16 cellular contexts compared by ENCODE assay signal in genomic region chr1:19220991-19221390, GRCh38. TPM values are rescaled to one million over a fixed set of nuclear protein-coding genes. Genes with fewer than 3 reads are reported as not detected.
DNase-seq lines count a peak whose midpoint lies in the region; ATAC-seq and TF ChIP-seq lines count a peak whose summit lies in the region.
"Had no signal": no experiment of that assay in that cellular context is flagged by ENCODE, and none has a peak within 500 bp of the region (broad histone marks: within the 10 kb centered on the region; RNA-seq: fewer than 3 reads in every experiment).

No MANE protein-coding gene starts in this region.

- H3K4me3 ChIP-seq in mucosa of descending colon: no peak overlapping the region
- H3K4me3 ChIP-seq: uterus had no signal

- H3K4me1 ChIP-seq in mucosa of descending colon (ENCODE audit: low read depth): no peaks in the 10 kb centered on the region
- H3K4me1 ChIP-seq: uterus had no signal

- intact Hi-C loops in mucosa of descending colon (cut with DNase I, micrococcal nuclease): loop anchor here in 1 of 2 donors (2.0 kb wide), 1 partner anchor 18 kb away; no protein-coding TSS in a partner anchor

- no peak for TF ChIP-seq CTCF in mucosa of descending colon (IDR thresholded peaks at IDR 0.05)

- DNase-seq in NCI-H146 (lab: John Stamatoyannopoulos, UW) (peak; percentile 25), NCI-H146 treated with DMSO at 0.1 percent for 48 hours (lab: John Stamatoyannopoulos, UW; ENCODE audit: unreplicated experiment) (no peak), HCEC 1CT (peak; percentile 39), amniotic epithelial cell (ENCODE audit: low read depth) (peak; percentile 41), mucosa of descending colon (no peak), NOMO-1 treated with DMSO at 0.1 percent for 48 hours (lab: John Stamatoyannopoulos, UW; ENCODE audit: unreplicated experiment) (no peak)
- DNase-seq: activated CD4-positive, alpha-beta T cell treated with anti-CD3 and anti-CD28 coated beads, Interleukin-2, amount 50 U/mL, for 48 hours; aorta; CD4-positive, CD25-positive, alpha-beta regulatory T cell; natural killer cell; NCI-H1092 treated with DMSO at 0.1 percent for 48 hours; NCI-H345; SK-N-SH had no signal

- no peaks in the 10 kb centered on the region for H3K9me3 ChIP-seq in mucosa of descending colon
- H3K9me3 ChIP-seq: SK-N-SH, uterus had no signal

- H3K36me3 ChIP-seq in mucosa of descending colon (ENCODE audit: low read depth): no peaks in the 10 kb centered on the region
- H3K36me3 ChIP-seq: uterus had no signal

- ATAC-seq in mucosa of descending colon (peak; percentile 56), HG02571 (IDR thresholded peaks at IDR 0.05; ENCODE audit: unreplicated experiment) (no peak), HG03135 (IDR thresholded peaks at IDR 0.05; ENCODE audit: unreplicated experiment) (no peak)
- ATAC-seq: natural killer cell had no signal

RNA-seq across cellular contexts. Expression of gene UBR4, which starts 10.9 kb away (rescaled TPM):
- total RNA-seq in mucosa of descending colon: 100 to 1,000 TPM; 108 to 159 (median 128) TPM

RNA-seq across cellular contexts. Expression of gene EMC1, which starts 30.3 kb away (rescaled TPM):
- 10 to 100 TPM; 37.7 to 42.3 (median 38.3) TPM for total RNA-seq in mucosa of descending colon

RNA-seq across cellular contexts. Expression of gene MRTO4, which starts 30.6 kb away (rescaled TPM):
- total RNA-seq in mucosa of descending colon: 10 to 100 TPM; 17.7 to 18.2 (median 18.1) TPM

Comparison
In these comparisons a context has a peak if more than half of its experiments do, and no peak if none do; other contexts are left out.
1. DNase-seq: peak in NCI-H146 (single experiment), HCEC 1CT (single experiment) and amniotic epithelial cell (single experiment); none in NCI-H146 treated with DMSO at 0.1 percent for 48 hours (single experiment), mucosa of descending colon (0 of 3) and NOMO-1 treated with DMSO at 0.1 percent for 48 hours (single experiment).